In the genomic region with DNA sequence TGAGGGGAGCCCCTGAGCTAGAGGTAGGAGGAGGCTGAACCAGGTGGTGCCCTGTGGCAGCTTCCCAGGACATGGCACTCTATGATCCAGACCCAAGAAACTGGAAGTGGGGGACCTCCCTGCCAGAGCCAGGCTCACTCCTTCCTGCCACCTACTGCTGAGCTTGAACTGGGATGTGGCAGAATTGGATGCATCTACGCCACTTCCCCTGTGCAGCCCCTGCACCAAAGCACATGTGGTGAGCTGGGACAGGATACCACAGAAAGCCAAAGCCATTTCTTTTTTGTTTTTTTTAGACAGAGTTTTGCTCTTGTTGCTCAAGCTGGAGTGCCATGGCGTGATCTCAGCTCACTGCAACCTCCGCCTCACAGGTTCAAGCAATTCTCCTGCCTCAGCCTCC, we compare ENCODE assay signal across 1 cellular context.
TF ChIP-seq lines count a peak whose summit lies in the region.

No MANE protein-coding gene starts in this region.

TF ChIP-seq in GM23338, 12 proteins besides CTCF, POLR2A, EP300 and RAD21 (continued from another document):
- TF ChIP-seq REST (IDR thresholded peaks at IDR 0.05; ENCODE audit: unreplicated experiment) (no peak), JUNB (IDR thresholded peaks at IDR 0.05; ENCODE audit: unreplicated experiment) (no peak), ZNF462 (CRISPR knock-in tag; IDR thresholded peaks at IDR 0.05) (no peak), CREB1 (CRISPR knock-in tag; IDR thresholded peaks at IDR 0.05; ENCODE audit: low read depth) (no peak), EZH2 (IDR thresholded peaks at IDR 0.05; ENCODE audit: low read depth, unreplicated experiment) (no peak), STAT1 (IDR thresholded peaks at IDR 0.05; ENCODE audit: unreplicated experiment) (no peak)
- TF ChIP-seq, protein P1, sequence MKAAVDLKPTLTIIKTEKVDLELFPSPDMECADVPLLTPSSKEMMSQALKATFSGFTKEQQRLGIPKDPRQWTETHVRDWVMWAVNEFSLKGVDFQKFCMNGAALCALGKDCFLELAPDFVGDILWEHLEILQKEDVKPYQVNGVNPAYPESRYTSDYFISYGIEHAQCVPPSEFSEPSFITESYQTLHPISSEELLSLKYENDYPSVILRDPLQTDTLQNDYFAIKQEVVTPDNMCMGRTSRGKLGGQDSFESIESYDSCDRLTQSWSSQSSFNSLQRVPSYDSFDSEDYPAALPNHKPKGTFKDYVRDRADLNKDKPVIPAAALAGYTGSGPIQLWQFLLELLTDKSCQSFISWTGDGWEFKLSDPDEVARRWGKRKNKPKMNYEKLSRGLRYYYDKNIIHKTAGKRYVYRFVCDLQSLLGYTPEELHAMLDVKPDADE (IDR thresholded peaks at IDR 0.05) = no peak
